ENCODE assay signal across 1 cellular context in the genomic region with DNA sequence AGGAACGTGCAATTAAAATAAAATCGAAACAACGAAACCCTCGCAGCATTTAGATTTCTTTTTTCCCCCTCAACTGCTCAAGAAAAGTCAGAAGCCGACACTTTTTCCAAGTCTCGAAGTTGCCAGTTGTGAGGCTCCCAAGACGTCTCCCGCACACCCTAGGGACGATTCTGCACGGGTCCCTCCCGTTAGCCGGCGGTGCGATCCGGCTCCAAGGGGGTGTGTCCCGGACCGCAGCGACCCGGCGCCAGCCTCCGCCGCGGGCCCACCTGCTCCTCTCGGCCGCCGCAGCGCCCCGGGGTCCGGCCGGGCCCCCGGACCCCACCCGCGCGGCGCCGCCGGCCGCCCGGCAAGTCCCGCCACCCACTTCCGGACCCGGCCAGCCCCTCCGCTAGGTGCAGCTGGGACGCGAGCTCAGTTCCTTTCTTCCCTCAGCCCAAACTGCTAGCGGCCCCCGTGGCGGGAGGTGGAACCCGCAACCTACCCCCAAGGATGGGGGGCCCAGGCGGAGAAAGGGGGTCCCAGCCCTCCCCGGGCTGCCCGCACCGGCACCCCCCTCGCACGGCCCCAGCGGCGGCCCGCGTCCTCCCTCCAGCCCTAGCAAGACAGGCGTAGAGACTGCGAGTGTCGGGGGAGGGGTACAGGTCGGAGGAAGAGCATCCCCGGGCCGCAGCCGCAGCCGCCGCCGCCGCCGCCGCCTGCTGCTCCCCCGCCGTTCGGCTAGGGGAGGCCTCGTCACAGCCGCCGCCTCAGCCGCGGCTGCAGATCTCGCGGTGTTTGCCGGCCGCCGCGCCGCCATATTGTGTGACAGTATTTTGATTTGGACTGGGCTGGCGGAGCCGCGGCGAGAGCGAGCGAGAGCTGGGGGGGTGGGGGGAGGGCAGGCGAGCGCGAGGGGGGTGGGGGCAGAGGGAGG.
TF ChIP-seq lines count a peak whose summit lies in the region.

No MANE protein-coding gene starts in this region.

TF ChIP-seq in HepG2, 621 proteins besides CTCF, POLR2A, EP300 and RAD21 (continued from another document and continues in another):
- TF ChIP-seq PPARG (CRISPR knock-in tag; conservative IDR thresholded peaks at IDR 0.05): peak; percentile 48; the same call in 1 of the 2 replicates
- TF ChIP-seq, protein P1, sequence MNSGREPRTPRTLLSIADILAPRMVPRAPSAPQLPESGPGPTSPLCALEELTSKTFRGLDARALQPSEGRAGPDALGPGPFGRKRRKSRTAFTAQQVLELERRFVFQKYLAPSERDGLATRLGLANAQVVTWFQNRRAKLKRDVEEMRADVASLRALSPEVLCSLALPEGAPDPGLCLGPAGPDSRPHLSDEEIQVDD (CRISPR knock-in tag; IDR thresholded peaks at IDR 0.05; ENCODE audit: borderline replicate concordance): peak; percentile 62; the same call in 1 of the 2 replicates
- peak; percentile 37; the same call in 1 of the 2 replicates for TF ChIP-seq FLYWCH1 (CRISPR knock-in tag; IDR thresholded peaks at IDR 0.05)
- peak; percentile 95 for TF ChIP-seq EEA1 (CRISPR knock-in tag; IDR thresholded peaks at IDR 0.05; ENCODE audit: borderline replicate concordance)
- TF ChIP-seq ZNF441 (CRISPR knock-in tag; IDR thresholded peaks at IDR 0.05; ENCODE audit: borderline replicate concordance): peak; percentile 25; the same call in 1 of the 2 replicates
- TF ChIP-seq SAFB2 (CRISPR knock-in tag; IDR thresholded peaks at IDR 0.05; ENCODE audit: borderline replicate concordance, low read depth): peak; percentile 88; the same call in 1 of the 2 replicates
- peak; percentile 80; the same call in 1 of the 2 replicates for TF ChIP-seq ZNF589 (CRISPR knock-in tag; conservative IDR thresholded peaks at IDR 0.05)
- peak; percentile 63 for TF ChIP-seq GATAD1 (CRISPR knock-in tag; IDR thresholded peaks at IDR 0.05)
- no peak for TF ChIP-seq ZFAT (CRISPR knock-in tag; conservative IDR thresholded peaks at IDR 0.05)
- no peak for TF ChIP-seq POLR2AphosphoS2 (IDR thresholded peaks at IDR 0.05; ENCODE audit: low read depth, low read length)
- TF ChIP-seq, protein P2, sequence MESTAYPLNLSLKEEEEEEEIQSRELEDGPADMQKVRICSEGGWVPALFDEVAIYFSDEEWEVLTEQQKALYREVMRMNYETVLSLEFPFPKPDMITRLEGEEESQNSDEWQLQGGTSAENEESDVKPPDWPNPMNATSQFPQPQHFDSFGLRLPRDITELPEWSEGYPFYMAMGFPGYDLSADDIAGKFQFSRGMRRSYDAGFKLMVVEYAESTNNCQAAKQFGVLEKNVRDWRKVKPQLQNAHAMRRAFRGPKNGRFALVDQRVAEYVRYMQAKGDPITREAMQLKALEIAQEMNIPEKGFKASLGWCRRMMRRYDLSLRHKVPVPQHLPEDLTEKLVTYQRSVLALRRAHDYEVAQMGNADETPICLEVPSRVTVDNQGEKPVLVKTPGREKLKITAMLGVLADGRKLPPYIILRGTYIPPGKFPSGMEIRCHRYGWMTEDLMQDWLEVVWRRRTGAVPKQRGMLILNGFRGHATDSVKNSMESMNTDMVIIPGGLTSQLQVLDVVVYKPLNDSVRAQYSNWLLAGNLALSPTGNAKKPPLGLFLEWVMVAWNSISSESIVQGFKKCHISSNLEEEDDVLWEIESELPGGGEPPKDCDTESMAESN (CRISPR knock-in tag; conservative IDR thresholded peaks at IDR 0.05): peak; percentile 76
- TF ChIP-seq, protein P3, sequence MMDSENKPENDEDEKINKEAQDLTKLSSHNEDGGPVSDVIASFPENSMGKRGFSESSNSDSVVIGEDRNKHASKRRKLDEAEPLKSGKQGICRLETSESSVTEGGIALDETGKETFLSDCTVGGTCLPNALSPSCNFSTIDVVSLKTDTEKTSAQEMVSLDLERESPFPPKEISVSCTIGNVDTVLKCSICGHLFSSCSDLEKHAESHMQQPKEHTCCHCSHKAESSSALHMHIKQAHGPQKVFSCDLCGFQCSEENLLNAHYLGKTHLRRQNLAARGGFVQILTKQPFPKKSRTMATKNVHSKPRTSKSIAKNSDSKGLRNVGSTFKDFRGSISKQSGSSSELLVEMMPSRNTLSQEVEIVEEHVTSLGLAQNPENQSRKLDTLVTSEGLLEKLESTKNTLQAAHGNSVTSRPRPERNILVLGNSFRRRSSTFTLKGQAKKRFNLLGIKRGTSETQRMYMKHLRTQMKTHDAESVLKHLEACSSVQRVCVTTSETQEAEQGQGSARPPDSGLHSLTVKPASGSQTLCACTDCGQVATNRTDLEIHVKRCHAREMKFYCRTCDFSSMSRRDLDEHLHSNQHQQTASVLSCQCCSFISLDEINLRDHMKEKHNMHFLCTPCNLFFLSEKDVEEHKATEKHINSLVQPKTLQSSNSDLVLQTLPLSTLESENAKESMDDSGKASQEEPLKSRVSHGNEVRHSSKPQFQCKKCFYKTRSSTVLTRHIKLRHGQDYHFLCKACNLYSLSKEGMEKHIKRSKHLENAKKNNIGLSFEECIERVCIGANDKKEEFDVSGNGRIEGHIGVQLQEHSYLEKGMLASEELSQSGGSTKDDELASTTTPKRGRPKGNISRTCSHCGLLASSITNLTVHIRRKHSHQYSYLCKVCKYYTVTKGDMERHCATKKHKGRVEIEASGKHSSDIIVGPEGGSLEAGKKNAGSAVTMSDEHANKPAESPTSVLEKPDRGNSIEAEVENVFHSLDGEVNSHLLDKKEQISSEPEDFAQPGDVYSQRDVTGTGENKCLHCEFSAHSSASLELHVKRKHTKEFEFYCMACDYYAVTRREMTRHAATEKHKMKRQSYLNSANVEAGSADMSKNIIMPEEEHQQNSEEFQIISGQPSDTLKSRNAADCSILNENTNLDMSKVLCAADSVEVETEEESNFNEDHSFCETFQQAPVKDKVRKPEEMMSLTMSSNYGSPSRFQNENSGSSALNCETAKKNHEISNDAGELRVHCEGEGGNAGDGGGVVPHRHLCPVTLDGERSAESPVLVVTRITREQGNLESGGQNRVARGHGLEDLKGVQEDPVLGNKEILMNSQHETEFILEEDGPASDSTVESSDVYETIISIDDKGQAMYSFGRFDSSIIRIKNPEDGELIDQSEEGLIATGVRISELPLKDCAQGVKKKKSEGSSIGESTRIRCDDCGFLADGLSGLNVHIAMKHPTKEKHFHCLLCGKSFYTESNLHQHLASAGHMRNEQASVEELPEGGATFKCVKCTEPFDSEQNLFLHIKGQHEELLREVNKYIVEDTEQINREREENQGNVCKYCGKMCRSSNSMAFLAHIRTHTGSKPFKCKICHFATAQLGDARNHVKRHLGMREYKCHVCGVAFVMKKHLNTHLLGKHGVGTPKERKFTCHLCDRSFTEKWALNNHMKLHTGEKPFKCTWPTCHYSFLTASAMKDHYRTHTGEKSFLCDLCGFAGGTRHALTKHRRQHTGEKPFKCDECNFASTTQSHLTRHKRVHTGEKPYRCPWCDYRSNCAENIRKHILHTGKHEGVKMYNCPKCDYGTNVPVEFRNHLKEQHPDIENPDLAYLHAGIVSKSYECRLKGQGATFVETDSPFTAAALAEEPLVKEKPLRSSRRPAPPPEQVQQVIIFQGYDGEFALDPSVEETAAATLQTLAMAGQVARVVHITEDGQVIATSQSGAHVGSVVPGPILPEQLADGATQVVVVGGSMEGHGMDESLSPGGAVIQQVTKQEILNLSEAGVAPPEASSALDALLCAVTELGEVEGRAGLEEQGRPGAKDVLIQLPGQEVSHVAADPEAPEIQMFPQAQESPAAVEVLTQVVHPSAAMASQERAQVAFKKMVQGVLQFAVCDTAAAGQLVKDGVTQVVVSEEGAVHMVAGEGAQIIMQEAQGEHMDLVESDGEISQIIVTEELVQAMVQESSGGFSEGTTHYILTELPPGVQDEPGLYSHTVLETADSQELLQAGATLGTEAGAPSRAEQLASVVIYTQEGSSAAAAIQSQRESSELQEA (CRISPR knock-in tag; IDR thresholded peaks at IDR 0.05; ENCODE audit: not compliant biosample characterization): peak; percentile 58
- TF ChIP-seq, protein P4, sequence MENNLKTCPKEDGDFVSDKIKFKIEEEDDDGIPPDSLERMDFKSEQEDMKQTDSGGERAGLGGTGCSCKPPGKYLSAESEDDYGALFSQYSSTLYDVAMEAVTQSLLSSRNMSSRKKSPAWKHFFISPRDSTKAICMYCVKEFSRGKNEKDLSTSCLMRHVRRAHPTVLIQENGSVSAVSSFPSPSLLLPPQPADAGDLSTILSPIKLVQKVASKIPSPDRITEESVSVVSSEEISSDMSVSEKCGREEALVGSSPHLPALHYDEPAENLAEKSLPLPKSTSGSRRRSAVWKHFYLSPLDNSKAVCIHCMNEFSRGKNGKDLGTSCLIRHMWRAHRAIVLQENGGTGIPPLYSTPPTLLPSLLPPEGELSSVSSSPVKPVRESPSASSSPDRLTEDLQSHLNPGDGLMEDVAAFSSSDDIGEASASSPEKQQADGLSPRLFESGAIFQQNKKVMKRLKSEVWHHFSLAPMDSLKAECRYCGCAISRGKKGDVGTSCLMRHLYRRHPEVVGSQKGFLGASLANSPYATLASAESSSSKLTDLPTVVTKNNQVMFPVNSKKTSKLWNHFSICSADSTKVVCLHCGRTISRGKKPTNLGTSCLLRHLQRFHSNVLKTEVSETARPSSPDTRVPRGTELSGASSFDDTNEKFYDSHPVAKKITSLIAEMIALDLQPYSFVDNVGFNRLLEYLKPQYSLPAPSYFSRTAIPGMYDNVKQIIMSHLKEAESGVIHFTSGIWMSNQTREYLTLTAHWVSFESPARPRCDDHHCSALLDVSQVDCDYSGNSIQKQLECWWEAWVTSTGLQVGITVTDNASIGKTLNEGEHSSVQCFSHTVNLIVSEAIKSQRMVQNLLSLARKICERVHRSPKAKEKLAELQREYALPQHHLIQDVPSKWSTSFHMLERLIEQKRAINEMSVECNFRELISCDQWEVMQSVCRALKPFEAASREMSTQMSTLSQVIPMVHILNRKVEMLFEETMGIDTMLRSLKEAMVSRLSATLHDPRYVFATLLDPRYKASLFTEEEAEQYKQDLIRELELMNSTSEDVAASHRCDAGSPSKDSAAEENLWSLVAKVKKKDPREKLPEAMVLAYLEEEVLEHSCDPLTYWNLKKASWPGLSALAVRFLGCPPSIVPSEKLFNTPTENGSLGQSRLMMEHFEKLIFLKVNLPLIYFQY (CRISPR knock-in tag; IDR thresholded peaks at IDR 0.05; ENCODE audit: borderline replicate concordance): peak; percentile 76; the same call in 1 of the 2 replicates
- TF ChIP-seq ETV6 (CRISPR knock-in tag; conservative IDR thresholded peaks at IDR 0.05): peak; percentile 89; the same call in 1 of the 2 replicates
- TF ChIP-seq, protein P5, sequence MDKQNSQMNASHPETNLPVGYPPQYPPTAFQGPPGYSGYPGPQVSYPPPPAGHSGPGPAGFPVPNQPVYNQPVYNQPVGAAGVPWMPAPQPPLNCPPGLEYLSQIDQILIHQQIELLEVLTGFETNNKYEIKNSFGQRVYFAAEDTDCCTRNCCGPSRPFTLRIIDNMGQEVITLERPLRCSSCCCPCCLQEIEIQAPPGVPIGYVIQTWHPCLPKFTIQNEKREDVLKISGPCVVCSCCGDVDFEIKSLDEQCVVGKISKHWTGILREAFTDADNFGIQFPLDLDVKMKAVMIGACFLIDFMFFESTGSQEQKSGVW (CRISPR knock-in tag; IDR thresholded peaks at IDR 0.05; ENCODE audit: borderline replicate concordance): no peak
- TF ChIP-seq GZF1 (CRISPR knock-in tag; IDR thresholded peaks at IDR 0.05): peak; percentile 51; the same call in 1 of the 2 replicates
- TF ChIP-seq ZNF614 (CRISPR knock-in tag; IDR thresholded peaks at IDR 0.05; ENCODE audit: borderline replicate concordance): peak; percentile 58; the same call in 1 of the 2 replicates
- TF ChIP-seq ZFP90 (CRISPR knock-in tag; IDR thresholded peaks at IDR 0.05; ENCODE audit: borderline replicate concordance): no peak
- 0 out of 2 replicates have a peak, but pooled peaks have one; percentile 12 for TF ChIP-seq SP5 (CRISPR knock-in tag; IDR thresholded peaks at IDR 0.05; ENCODE audit: borderline replicate concordance, low read depth)
- TF ChIP-seq, protein P6, sequence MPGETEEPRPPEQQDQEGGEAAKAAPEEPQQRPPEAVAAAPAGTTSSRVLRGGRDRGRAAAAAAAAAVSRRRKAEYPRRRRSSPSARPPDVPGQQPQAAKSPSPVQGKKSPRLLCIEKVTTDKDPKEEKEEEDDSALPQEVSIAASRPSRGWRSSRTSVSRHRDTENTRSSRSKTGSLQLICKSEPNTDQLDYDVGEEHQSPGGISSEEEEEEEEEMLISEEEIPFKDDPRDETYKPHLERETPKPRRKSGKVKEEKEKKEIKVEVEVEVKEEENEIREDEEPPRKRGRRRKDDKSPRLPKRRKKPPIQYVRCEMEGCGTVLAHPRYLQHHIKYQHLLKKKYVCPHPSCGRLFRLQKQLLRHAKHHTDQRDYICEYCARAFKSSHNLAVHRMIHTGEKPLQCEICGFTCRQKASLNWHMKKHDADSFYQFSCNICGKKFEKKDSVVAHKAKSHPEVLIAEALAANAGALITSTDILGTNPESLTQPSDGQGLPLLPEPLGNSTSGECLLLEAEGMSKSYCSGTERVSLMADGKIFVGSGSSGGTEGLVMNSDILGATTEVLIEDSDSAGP (CRISPR knock-in tag; IDR thresholded peaks at IDR 0.05; ENCODE audit: borderline replicate concordance): peak; percentile 82; the same call in 1 of the 2 replicates
- TF ChIP-seq ZBTB20 (CRISPR knock-in tag; IDR thresholded peaks at IDR 0.05; ENCODE audit: borderline replicate concordance, low read depth): no peak
- TF ChIP-seq, protein P7, sequence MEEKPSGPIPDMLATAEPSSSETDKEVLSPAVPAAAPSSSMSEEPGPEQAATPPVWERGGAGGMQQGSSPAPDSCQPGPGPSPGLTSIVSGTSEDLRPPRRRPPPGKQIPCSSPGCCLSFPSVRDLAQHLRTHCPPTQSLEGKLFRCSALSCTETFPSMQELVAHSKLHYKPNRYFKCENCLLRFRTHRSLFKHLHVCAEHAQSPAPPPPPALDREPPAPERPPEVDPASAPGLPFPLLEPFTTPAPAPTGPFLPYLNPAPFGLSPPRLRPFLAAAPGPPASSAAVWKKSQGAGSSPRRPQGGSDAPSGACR (CRISPR knock-in tag; IDR thresholded peaks at IDR 0.05): 0 out of 2 replicates have a peak, but pooled peaks have one; percentile 54
- TF ChIP-seq, protein P8, sequence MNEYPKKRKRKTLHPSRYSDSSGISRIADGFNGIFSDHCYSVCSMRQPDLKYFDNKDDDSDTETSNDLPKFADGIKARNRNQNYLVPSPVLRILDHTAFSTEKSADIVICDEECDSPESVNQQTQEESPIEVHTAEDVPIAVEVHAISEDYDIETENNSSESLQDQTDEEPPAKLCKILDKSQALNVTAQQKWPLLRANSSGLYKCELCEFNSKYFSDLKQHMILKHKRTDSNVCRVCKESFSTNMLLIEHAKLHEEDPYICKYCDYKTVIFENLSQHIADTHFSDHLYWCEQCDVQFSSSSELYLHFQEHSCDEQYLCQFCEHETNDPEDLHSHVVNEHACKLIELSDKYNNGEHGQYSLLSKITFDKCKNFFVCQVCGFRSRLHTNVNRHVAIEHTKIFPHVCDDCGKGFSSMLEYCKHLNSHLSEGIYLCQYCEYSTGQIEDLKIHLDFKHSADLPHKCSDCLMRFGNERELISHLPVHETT (CRISPR knock-in tag; conservative IDR thresholded peaks at IDR 0.05): no peak; the same call in 1 of the 2 replicates
- TF ChIP-seq ZFY (CRISPR knock-in tag; IDR thresholded peaks at IDR 0.05): peak; percentile 87
- TF ChIP-seq HNRNPK (IDR thresholded peaks at IDR 0.05; ENCODE audit: low read depth, low read length, poor library complexity, severe bottlenecking): peak; percentile 99
- TF ChIP-seq ZNF329 (CRISPR knock-in tag; IDR thresholded peaks at IDR 0.05; ENCODE audit: low read depth): 0 out of 2 replicates have a peak, but pooled peaks have one; percentile 12
- TF ChIP-seq, protein P9, sequence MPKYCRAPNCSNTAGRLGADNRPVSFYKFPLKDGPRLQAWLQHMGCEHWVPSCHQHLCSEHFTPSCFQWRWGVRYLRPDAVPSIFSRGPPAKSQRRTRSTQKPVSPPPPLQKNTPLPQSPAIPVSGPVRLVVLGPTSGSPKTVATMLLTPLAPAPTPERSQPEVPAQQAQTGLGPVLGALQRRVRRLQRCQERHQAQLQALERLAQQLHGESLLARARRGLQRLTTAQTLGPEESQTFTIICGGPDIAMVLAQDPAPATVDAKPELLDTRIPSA (CRISPR knock-in tag; IDR thresholded peaks at IDR 0.05; ENCODE audit: borderline replicate concordance): no peak
- TF ChIP-seq ZNF350 (CRISPR knock-in tag; IDR thresholded peaks at IDR 0.05; ENCODE audit: borderline replicate concordance, low read depth): peak; percentile 67; the same call in 1 of the 2 replicates
- TF ChIP-seq ZNF543 (CRISPR knock-in tag; IDR thresholded peaks at IDR 0.05): peak; percentile 74
- TF ChIP-seq MIXL1 (CRISPR knock-in tag; IDR thresholded peaks at IDR 0.05): no peak
